Comparison of ENCODE assay signal across 1 cellular context in the genomic region with DNA sequence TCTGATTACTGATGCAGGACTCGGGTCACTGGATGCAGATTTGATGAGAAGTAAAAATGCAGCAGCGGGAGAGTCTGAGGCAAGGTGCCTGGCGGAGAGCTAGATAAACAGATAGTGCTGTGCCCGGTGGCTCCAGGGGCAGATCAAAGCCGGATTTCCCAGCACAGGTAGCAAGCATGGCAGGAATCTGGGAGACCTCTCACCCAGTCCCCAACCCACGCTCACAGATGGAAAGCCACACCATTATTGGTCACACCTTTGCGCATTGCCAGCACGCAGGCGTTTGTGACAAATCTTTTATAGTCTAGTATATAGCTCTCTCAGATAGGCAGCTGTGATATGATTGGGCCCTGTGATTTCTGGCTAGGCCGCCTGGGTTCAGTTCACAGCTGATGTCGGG.
TF ChIP-seq lines count a peak whose summit lies in the region.

No MANE protein-coding gene starts in this region.

TF ChIP-seq in HCT116, 20 proteins besides CTCF, POLR2A, EP300 and RAD21:
- TF ChIP-seq EGR1 (IDR thresholded peaks at IDR 0.05; ENCODE audit: low read depth) = peak; percentile 45; the same call in 1 of the 2 replicates
- TF ChIP-seq, protein P1, sequence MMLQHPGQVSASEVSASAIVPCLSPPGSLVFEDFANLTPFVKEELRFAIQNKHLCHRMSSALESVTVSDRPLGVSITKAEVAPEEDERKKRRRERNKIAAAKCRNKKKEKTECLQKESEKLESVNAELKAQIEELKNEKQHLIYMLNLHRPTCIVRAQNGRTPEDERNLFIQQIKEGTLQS (IDR thresholded peaks at IDR 0.05) = no peak
- TF ChIP-seq TCF7L2 (IDR thresholded peaks at IDR 0.05; ENCODE audit: borderline replicate concordance, extremely low read depth, insufficient read depth, insufficient read length) = no peak
- TF ChIP-seq SP1 (IDR thresholded peaks at IDR 0.05; ENCODE audit: low read depth) = 0 out of 2 replicates have a peak, but pooled peaks have one; percentile 10
- TF ChIP-seq, protein P2, sequence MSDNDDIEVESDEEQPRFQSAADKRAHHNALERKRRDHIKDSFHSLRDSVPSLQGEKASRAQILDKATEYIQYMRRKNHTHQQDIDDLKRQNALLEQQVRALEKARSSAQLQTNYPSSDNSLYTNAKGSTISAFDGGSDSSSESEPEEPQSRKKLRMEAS (IDR thresholded peaks at IDR 0.05) = no peak; the same call in 1 of the 2 replicates
- no peak for TF ChIP-seq EZH2 (IDR thresholded peaks at IDR 0.05)
- no peak for TF ChIP-seq FOSL1 (IDR thresholded peaks at IDR 0.05; ENCODE audit: low read depth)
